ENCODE assay signal across 8 cellular contexts in genomic region chr6:157597461-157598312, GRCh38.
A peak's percentile ranks its signal among the peaks of the same experiment; 100 is the strongest.
DNase-seq lines count a peak whose midpoint lies in the region; ATAC-seq, FAIRE-seq and TF ChIP-seq lines count a peak whose summit lies in the region.

No MANE protein-coding gene starts in this region.

- no peaks in the 10 kb centered on the region for H3K27me3 ChIP-seq in pancreas

- H3K27ac ChIP-seq in pancreas, result peak overlapping the region in 3 of 4 donors; percentile 20 to 68 (median 23)

- DNase-seq in AG08396 (ENCODE audit: low spot score) (peak; percentile 69), GM12891 (ENCODE audit: insufficient read length, low spot score) (peak; percentile 31), NCI-H345 (lab: John Stamatoyannopoulos, UW) (peak; percentile 11), frontal cortex (ENCODE audit: low spot score in 2 of 2) (peak; percentile 38 to 54), pancreas (peak in 5 of 6 donors; percentile 40 to 66 (median 52)), NCI-H2227 treated with DMSO at 0.1 percent for 48 hours (lab: John Stamatoyannopoulos, UW) (no peak)
- peak; percentile 58 for DNase-seq in activated CD8-positive, alpha-beta memory T cell treated with anti-CD3 and anti-CD28 coated beads, Interleukin-2, amount 50 U/mL, for 48 hours

- H3K36me3 ChIP-seq in pancreas, result no peaks in the 10 kb centered on the region

- H3K4me3 ChIP-seq in pancreas, result no peak overlapping the region

- intact Hi-C loops in pancreas (cut with DNase I), result loop anchor here in 2 of 3 donors (10.0 kb wide), 1 partner anchor 283 kb away; no protein-coding TSS in a partner anchor

- H3K4me1 ChIP-seq in pancreas, result peaks cover 9 to 13% (median 10%) of the 10 kb centered on the region in 3 donors

- peak; percentile 89 to 93 (median 92) for ATAC-seq in pancreas
- ATAC-seq in GM19324 (IDR thresholded peaks at IDR 0.05; ENCODE audit: low FRiP score, unreplicated experiment), result no peak

- H3K9me3 ChIP-seq in pancreas, result no peaks in the 10 kb centered on the region

- no peak for TF ChIP-seq POLR2A in GM12891 (IDR thresholded peaks at IDR 0.05; ENCODE audit: low read depth, low read length)

- 22 to 23% methylated on average over 9 of the region's 9 CpGs for WGBS in pancreas, 2 donors

- TF ChIP-seq CTCF in pancreas (IDR thresholded peaks at IDR 0.05), result peak in 3 of 4 donors; percentile 27 to 42 (median 42)

- FAIRE-seq in GM12891 (lab: Jason Lieb, UNC) (no peak), frontal cortex (lab: Jason Lieb, UNC) (no peak), pancreas (lab: Jason Lieb, UNC) (no peak)

TF ChIP-seq in GM12891, 5 proteins besides CTCF, POLR2A, EP300 and RAD21:
- TF ChIP-seq TAF1 (IDR thresholded peaks at IDR 0.05; ENCODE audit: low read depth, low read length), result no peak
- TF ChIP-seq PAX5 (IDR thresholded peaks at IDR 0.05; ENCODE audit: insufficient read depth, low read length, severe bottlenecking), result no peak
- no peak for TF ChIP-seq POU2F2 (IDR thresholded peaks at IDR 0.05; ENCODE audit: low read depth, low read length)
- no peak for TF ChIP-seq SPI1 (IDR thresholded peaks at IDR 0.05; ENCODE audit: low read depth, low read length)
